27 cellular contexts compared by ENCODE assay signal in genomic region chr2:113829270-113829669, GRCh38.
"Had no signal": no experiment of that assay in that cellular context is flagged by ENCODE, and none has a peak within 500 bp of the region (broad histone marks: within the 10 kb centered on the region; RNA-seq: fewer than 3 reads in every experiment).

No MANE protein-coding gene starts in this region.

- H3K27me3 Mint-ChIP-seq: naive thymus-derived CD4-positive, alpha-beta T cell; natural killer cell treated with Interleukin-12 subunit alpha and Interleukin-12 subunit beta and Interleukin-15 and Interleukin-18, amount 100 ng/mL, for 72 hours; stimulated activated naive CD8-positive, alpha-beta T cell treated with anti-CD3 and anti-CD28 coated beads, Interleukin-15, Interleukin-2, amounts not matched to agents 100 ng/mL and 50 ng/mL, for 24 hours had no signal

- H3K36me3 ChIP-seq: left lung, lower lobe of right lung, pancreas, prostate gland, sigmoid colon, spleen, suprapubic skin, thoracic aorta, tibial artery, upper lobe of right lung had no signal

- H3K27ac Mint-ChIP-seq: natural killer cell treated with Interleukin-12 subunit alpha and Interleukin-12 subunit beta and Interleukin-15 and Interleukin-18, amount 100 ng/mL, for 72 hours; stimulated activated effector memory CD8-positive, alpha-beta T cell treated with anti-CD3 and anti-CD28 coated beads, Interleukin-12 subunit alpha, Interleukin-12 subunit beta, amount 100 ng/mL, for 72 hours; stimulated activated naive CD8-positive, alpha-beta T cell treated with anti-CD3 and anti-CD28 coated beads, Interleukin-15, Interleukin-2, amounts not matched to agents 100 ng/mL and 50 ng/mL, for 24 hours had no signal

- H3K4me3 ChIP-seq: left lung, lower lobe of right lung, mucosa of descending colon, pancreas, prostate gland, sigmoid colon, spleen, suprapubic skin, thoracic aorta, tibial artery, upper lobe of right lung had no signal

- ATAC-seq: left colon; left lung; lower lobe of right lung; mucosa of descending colon; naive thymus-derived CD4-positive, alpha-beta T cell; natural killer cell treated with Interleukin-12 subunit alpha and Interleukin-12 subunit beta and Interleukin-15 and Interleukin-18, amount 100 ng/mL, for 72 hours; pancreas; right cardiac atrium; stimulated activated effector memory CD8-positive, alpha-beta T cell treated with anti-CD3 and anti-CD28 coated beads, Interleukin-12 subunit alpha, Interleukin-12 subunit beta, amount 100 ng/mL, for 72 hours; upper lobe of right lung had no signal

- H3K27me3 ChIP-seq: left lung, pancreas, sigmoid colon, spleen, suprapubic skin, tibial artery, upper lobe of right lung had no signal

- H3K4me1 ChIP-seq: left lung, lower lobe of right lung, pancreas, prostate gland, sigmoid colon, spleen, suprapubic skin, tibial artery, upper lobe of right lung had no signal

- H3K9me3 Mint-ChIP-seq: natural killer cell treated with Interleukin-12 subunit alpha and Interleukin-12 subunit beta and Interleukin-15 and Interleukin-18, amount 100 ng/mL, for 72 hours; stimulated activated naive CD8-positive, alpha-beta T cell treated with anti-CD3 and anti-CD28 coated beads, Interleukin-15, Interleukin-2, amounts not matched to agents 100 ng/mL and 50 ng/mL, for 24 hours had no signal

- H3K4me3 Mint-ChIP-seq: naive thymus-derived CD4-positive, alpha-beta T cell; natural killer cell treated with Interleukin-12 subunit alpha and Interleukin-12 subunit beta and Interleukin-15 and Interleukin-18, amount 100 ng/mL, for 72 hours; stimulated activated effector memory CD8-positive, alpha-beta T cell treated with anti-CD3 and anti-CD28 coated beads, Interleukin-12 subunit alpha, Interleukin-12 subunit beta, amount 100 ng/mL, for 72 hours; stimulated activated naive CD8-positive, alpha-beta T cell treated with anti-CD3 and anti-CD28 coated beads, Interleukin-15, Interleukin-2, amounts not matched to agents 100 ng/mL and 50 ng/mL, for 24 hours had no signal

- H3K36me3 Mint-ChIP-seq: natural killer cell treated with Interleukin-12 subunit alpha and Interleukin-12 subunit beta and Interleukin-15 and Interleukin-18, amount 100 ng/mL, for 72 hours; stimulated activated effector memory CD8-positive, alpha-beta T cell treated with anti-CD3 and anti-CD28 coated beads, Interleukin-12 subunit alpha, Interleukin-12 subunit beta, amount 100 ng/mL, for 72 hours had no signal

- DNase-seq: hippocampal formation; left colon; left lung; lower lobe of right lung; mammary epithelial cell; mesenchymal stem cell; midbrain; mucosa of descending colon; naive thymus-derived CD4-positive, alpha-beta T cell; pancreas; posterior cingulate gyrus; retina; right cardiac atrium; sigmoid colon; small intestine; spleen; stimulated activated CD4-positive, alpha-beta T cell treated with anti-CD3 and anti-CD28 coated beads, Interleukin-4, amount 100 ng/mL, for 24 hours; stimulated activated naive CD4-positive, alpha-beta T cell; tibial artery; trophoblast cell; upper lobe of right lung had no signal

- H3K4me1 Mint-ChIP-seq: naive thymus-derived CD4-positive, alpha-beta T cell; stimulated activated effector memory CD8-positive, alpha-beta T cell treated with anti-CD3 and anti-CD28 coated beads, Interleukin-12 subunit alpha, Interleukin-12 subunit beta, amount 100 ng/mL, for 72 hours had no signal

- H3K27ac ChIP-seq: left lung, lower lobe of right lung, pancreas, prostate gland, sigmoid colon, spleen, suprapubic skin, thoracic aorta, tibial artery, upper lobe of right lung had no signal

- H3K9me3 ChIP-seq: left lung, lower lobe of right lung, mucosa of descending colon, pancreas, prostate gland, sigmoid colon, spleen, suprapubic skin, thoracic aorta, tibial artery, upper lobe of right lung had no signal
